ENCODE assay signal across 8 cellular contexts in genomic region chr3:179259959-179260756, GRCh38. TPM values are rescaled to one million over a fixed set of nuclear protein-coding genes. Genes with fewer than 3 reads are reported as not detected.
DNase-seq lines count a peak whose midpoint lies in the region; ATAC-seq, FAIRE-seq and TF ChIP-seq lines count a peak whose summit lies in the region.
"Not testable (repeated sequence)": the region's sequence is repeated elsewhere in the genome, so short reads cannot be mapped to it uniquely, and the experiment has no call there.

No MANE protein-coding gene starts in this region.

- not testable (repeated sequence) for ATAC-seq in IMR-90 (ENCODE audit: low read depth); T-helper 17 cell; stimulated activated memory B cell treated with anti-CD40 and anti-IgM and Interleukin-4, amounts not matched to agents 10 μg/mL and 1 μg/mL and 100 μg/mL, for 72 hours

- in situ Hi-C loops in IMR-90 (cut with MboI; ENCODE audit: low sequenced_read_pairs): not testable (repeated sequence)

- not testable (repeated sequence) for H4K8ac ChIP-seq in IMR-90 (ENCODE audit: low read depth in 2 of 2, low read length in 2 of 2)

- H2AK9ac ChIP-seq in IMR-90 (replicated peaks; ENCODE audit: low read depth, low read length, poor library complexity): not testable (repeated sequence)

- not testable (repeated sequence) for H3K36me3 Mint-ChIP-seq in CD4-positive, alpha-beta memory T cell; T-helper 17 cell (ENCODE audit: low read depth); activated T-helper 1 cell treated with anti-CD3 and anti-CD28 coated beads, Interleukin-12 subunit alpha, Interleukin-12 subunit beta, Interleukin-2, Interleukin-4 antibody, amounts not matched to agents 30 ng/mL and 10 ng/mL and 1 ng/mL, durations not matched to agents 14 hours and 24 hours and 36 hours (ENCODE audit: low read depth); stimulated activated memory B cell treated with anti-CD40 and anti-IgM and Interleukin-4, amounts not matched to agents 10 μg/mL and 1 μg/mL and 100 μg/mL, for 72 hours
- H3K36me3 Mint-ChIP-seq in nephron (ENCODE audit: low read depth): peaks cover 27% of the 10 kb centered on the region

- FAIRE-seq in bronchial epithelial cell (lab: Jason Lieb, UNC): peak; percentile 43

- intact Hi-C loops in CD4-positive, alpha-beta memory T cell (cut with micrococcal nuclease); IMR-90 (cut with micrococcal nuclease): not testable (repeated sequence)
- intact Hi-C loops in activated T-helper 1 cell treated with anti-CD3 and anti-CD28 coated beads, Interleukin-12 subunit alpha, Interleukin-12 subunit beta, Interleukin-2, Interleukin-4 antibody, amounts not matched to agents 30 ng/mL and 10 ng/mL and 1 ng/mL, durations not matched to agents 14 hours and 24 hours and 36 hours (cut with micrococcal nuclease): loop anchor here (5.0 kb wide), 2 partner anchors 57 to 243 kb away; no protein-coding TSS in a partner anchor

- H3K36me3 ChIP-seq in CD4-positive, alpha-beta memory T cell (ENCODE audit: insufficient read depth, low read length); IMR-90 (ENCODE audit: control insufficient read depth, insufficient read depth, low read length); bronchial epithelial cell (ENCODE audit: control insufficient read depth, insufficient read depth, low read length); right atrium auricular region: not testable (repeated sequence)

- not testable (repeated sequence) for H2AK5ac ChIP-seq in IMR-90 (ENCODE audit: low read depth, low read length)

- dilution Hi-C loops in IMR-90 (cut with HindIII; ENCODE audit: low sequenced_read_pairs, unreplicated experiment): not testable (repeated sequence)

- H3K27me3 ChIP-seq in CD4-positive, alpha-beta memory T cell (ENCODE audit: insufficient read depth, low read length); IMR-90 (ENCODE audit: control insufficient read depth, insufficient read depth, low read length); bronchial epithelial cell (ENCODE audit: control insufficient read depth, insufficient read depth, low read length); right atrium auricular region: not testable (repeated sequence)

- not testable (repeated sequence) for H3K27me3 Mint-ChIP-seq in CD4-positive, alpha-beta memory T cell; T-helper 17 cell; nephron (ENCODE audit: low read depth); stimulated activated memory B cell treated with anti-CD40 and anti-IgM and Interleukin-4, amounts not matched to agents 10 μg/mL and 1 μg/mL and 100 μg/mL, for 72 hours
- H3K27me3 Mint-ChIP-seq in activated T-helper 1 cell treated with anti-CD3 and anti-CD28 coated beads, Interleukin-12 subunit alpha, Interleukin-12 subunit beta, Interleukin-2, Interleukin-4 antibody, amounts not matched to agents 30 ng/mL and 10 ng/mL and 1 ng/mL, durations not matched to agents 14 hours and 24 hours and 36 hours (ENCODE audit: insufficient read depth): peaks cover 13% of the 10 kb centered on the region

- not testable (repeated sequence) for TF ChIP-seq CTCF in IMR-90 (conservative IDR thresholded peaks at IDR 0.05; ENCODE audit: low read depth, low read length); bronchial epithelial cell (IDR thresholded peaks at IDR 0.05; ENCODE audit: insufficient read depth, low read length, severe bottlenecking); right atrium auricular region (IDR thresholded peaks at IDR 0.05); nephron (IDR thresholded peaks at IDR 0.05; ENCODE audit: unreplicated experiment in 3 of 3)

- H3K23ac ChIP-seq in IMR-90 (ENCODE audit: low read depth, low read length): not testable (repeated sequence)

- peaks cover 20 to 32% (median 25%) of the 10 kb centered on the region in 4 donors for H3K4me1 Mint-ChIP-seq in CD4-positive, alpha-beta memory T cell
- H3K4me1 Mint-ChIP-seq in T-helper 17 cell, nephron: not testable (repeated sequence)
- peaks cover 13% of the 10 kb centered on the region for H3K4me1 Mint-ChIP-seq in activated T-helper 1 cell treated with anti-CD3 and anti-CD28 coated beads, Interleukin-12 subunit alpha, Interleukin-12 subunit beta, Interleukin-2, Interleukin-4 antibody, amounts not matched to agents 30 ng/mL and 10 ng/mL and 1 ng/mL, durations not matched to agents 14 hours and 24 hours and 36 hours (ENCODE audit: low read depth)
- H3K4me1 Mint-ChIP-seq in stimulated activated memory B cell treated with anti-CD40 and anti-IgM and Interleukin-4, amounts not matched to agents 10 μg/mL and 1 μg/mL and 100 μg/mL, for 72 hours: peaks cover 49% of the 10 kb centered on the region

- not testable (repeated sequence) for H3K56ac ChIP-seq in IMR-90 (ENCODE audit: extremely low read depth, insufficient read depth, low read length)

- H3K14ac ChIP-seq in IMR-90 (replicated peaks; ENCODE audit: low read depth, low read length): not testable (repeated sequence)

- H2BK5ac ChIP-seq in IMR-90 (ENCODE audit: low read depth, low read length, poor library complexity, severe bottlenecking): not testable (repeated sequence)

- not testable (repeated sequence) for H3K9me1 ChIP-seq in IMR-90 (ENCODE audit: insufficient read depth, low read length)

- H3K9me3 ChIP-seq in CD4-positive, alpha-beta memory T cell (ENCODE audit: control insufficient read depth in 1 of 2, low read length in 2 of 2); IMR-90 (ENCODE audit: control insufficient read depth, insufficient read depth, low read length); T-helper 17 cell (ENCODE audit: control insufficient read depth, low read length, poor library complexity, severe bottlenecking); right atrium auricular region: not testable (repeated sequence)

- not testable (repeated sequence) for BruUV-seq in IMR-90 (replicated peaks; lab: Mats Ljungman, UMichigan)

- not testable (repeated sequence) for H2BK15ac ChIP-seq in IMR-90 (ENCODE audit: low read depth, low read length)

- not testable (repeated sequence) for H3K9ac ChIP-seq in IMR-90 (ENCODE audit: low read depth, low read length)

- peaks cover 0 to 24% (median 10%) of the 10 kb centered on the region in 8 donors for H3K9me3 Mint-ChIP-seq in CD4-positive, alpha-beta memory T cell
- H3K9me3 Mint-ChIP-seq in activated T-helper 1 cell treated with anti-CD3 and anti-CD28 coated beads, Interleukin-12 subunit alpha, Interleukin-12 subunit beta, Interleukin-2, Interleukin-4 antibody, amounts not matched to agents 30 ng/mL and 10 ng/mL and 1 ng/mL, durations not matched to agents 14 hours and 24 hours and 36 hours: not testable (repeated sequence)
- H3K9me3 Mint-ChIP-seq in nephron: peaks cover 44% of the 10 kb centered on the region
- H3K9me3 Mint-ChIP-seq in stimulated activated memory B cell treated with anti-CD40 and anti-IgM and Interleukin-4, amounts not matched to agents 10 μg/mL and 1 μg/mL and 100 μg/mL, for 72 hours: peaks cover 11% of the 10 kb centered on the region

- H3K4me3 ChIP-seq in CD4-positive, alpha-beta memory T cell (ENCODE audit: low read length in 2 of 2); IMR-90 (ENCODE audit: insufficient read depth, low read depth, low read length); bronchial epithelial cell (ENCODE audit: low read depth, low read length): not testable (repeated sequence)
- H3K4me3 ChIP-seq in right atrium auricular region: peak overlapping the region; percentile 78 to 79

- not testable (repeated sequence) for TF ChIP-seq POLR2A in IMR-90 (IDR thresholded peaks at IDR 0.05; ENCODE audit: low read depth, low read length)

- H3K4me1 ChIP-seq in CD4-positive, alpha-beta memory T cell (ENCODE audit: insufficient read depth, low read length); IMR-90 (ENCODE audit: control insufficient read depth, insufficient read depth, low read length); right atrium auricular region: not testable (repeated sequence)

- not testable (repeated sequence) for H3K18ac ChIP-seq in IMR-90 (ENCODE audit: low read depth, low read length)

- H3K27ac ChIP-seq in CD4-positive, alpha-beta memory T cell (ENCODE audit: low read depth, low read length); IMR-90 (ENCODE audit: insufficient read depth, low read length); right atrium auricular region: not testable (repeated sequence)

- WGBS in IMR-90 (ENCODE audit: extremely low coverage in 2 of 2, insufficient read length in 1 of 2), 2 experiments: 83% methylated on average over 2 of the region's 9 CpGs; no CpG with 5 or more reads in 1 of the 2 experiments

- H2BK120ac ChIP-seq in IMR-90 (ENCODE audit: low read depth, low read length): not testable (repeated sequence)

- not testable (repeated sequence) for H4K20me1 ChIP-seq in IMR-90 (ENCODE audit: insufficient read depth, low read length)

- CTCF ChIA-PET in CD4-positive, alpha-beta memory T cell (lab: Charles Lee; ENCODE audit: partially characterized antibody); IMR-90 (lab: Yijun Ruan, JAX): not testable (repeated sequence)

- H4K91ac ChIP-seq in IMR-90 (ENCODE audit: insufficient read depth, low read depth, low read length): not testable (repeated sequence)

- TF ChIP-seq RAD21 in IMR-90 (IDR thresholded peaks at IDR 0.05; ENCODE audit: low read length): not testable (repeated sequence)

- not testable (repeated sequence) for DNase-seq in CD4-positive, alpha-beta memory T cell; IMR-90; T-helper 17 cell; activated T-helper 1 cell treated with anti-CD3 and anti-CD28 coated beads, Interleukin-12 subunit alpha, Interleukin-12 subunit beta, Interleukin-2, Interleukin-4 antibody, amounts not matched to agents 30 ng/mL and 10 ng/mL and 1 ng/mL, durations not matched to agents 14 hours and 24 hours and 36 hours (ENCODE audit: low spot score); bronchial epithelial cell (ENCODE audit: low read depth); right atrium auricular region (ENCODE audit: low spot score)

- H3K4me3 Mint-ChIP-seq in CD4-positive, alpha-beta memory T cell: peak overlapping the region; percentile 58 to 86 (median 74)
- H3K4me3 Mint-ChIP-seq in T-helper 17 cell: peak overlapping the region; percentile 61
- peak overlapping the region; percentile 21 for H3K4me3 Mint-ChIP-seq in activated T-helper 1 cell treated with anti-CD3 and anti-CD28 coated beads, Interleukin-12 subunit alpha, Interleukin-12 subunit beta, Interleukin-2, Interleukin-4 antibody, amounts not matched to agents 30 ng/mL and 10 ng/mL and 1 ng/mL, durations not matched to agents 14 hours and 24 hours and 36 hours
- peak overlapping the region; percentile 74 to 83 (median 82) for H3K4me3 Mint-ChIP-seq in nephron
- H3K4me3 Mint-ChIP-seq in stimulated activated memory B cell treated with anti-CD40 and anti-IgM and Interleukin-4, amounts not matched to agents 10 μg/mL and 1 μg/mL and 100 μg/mL, for 72 hours: peak overlapping the region; percentile 74

- not testable (repeated sequence) for H3K4me2 ChIP-seq in IMR-90 (ENCODE audit: low read depth, low read length)

- H3K4ac ChIP-seq in IMR-90 (ENCODE audit: low read depth, low read length): not testable (repeated sequence)

- not testable (repeated sequence) for H2AFZ ChIP-seq in IMR-90 (replicated peaks; ENCODE audit: low read length, poor library complexity)

- peak overlapping the region in 6 of 7 donors; percentile 49 to 82 (median 76) for H3K27ac Mint-ChIP-seq in CD4-positive, alpha-beta memory T cell
- peak overlapping the region; percentile 1 for H3K27ac Mint-ChIP-seq in T-helper 17 cell
- not testable (repeated sequence) for H3K27ac Mint-ChIP-seq in activated T-helper 1 cell treated with anti-CD3 and anti-CD28 coated beads, Interleukin-12 subunit alpha, Interleukin-12 subunit beta, Interleukin-2, Interleukin-4 antibody, amounts not matched to agents 30 ng/mL and 10 ng/mL and 1 ng/mL, durations not matched to agents 14 hours and 24 hours and 36 hours
- H3K27ac Mint-ChIP-seq in nephron: peak overlapping the region in 1 of 3 experiments; percentile 69
- H3K27ac Mint-ChIP-seq in stimulated activated memory B cell treated with anti-CD40 and anti-IgM and Interleukin-4, amounts not matched to agents 10 μg/mL and 1 μg/mL and 100 μg/mL, for 72 hours: peak overlapping the region; percentile 18

- H4K5ac ChIP-seq in IMR-90 (ENCODE audit: low read depth, low read length): not testable (repeated sequence)

- POLR2A ChIA-PET in CD4-positive, alpha-beta memory T cell (lab: Charles Lee; ENCODE audit: partially characterized antibody): interaction anchor here (0.6 to 1.1 kb wide), 3 partner anchors 12 to 113 kb away, joined by 3 to 7 read pairs (median 5); partner anchors contain the start of gene PIK3CA
- POLR2A ChIA-PET in IMR-90 (lab: Charles Lee; ENCODE audit: unreplicated experiment): not testable (repeated sequence)

- H3K79me1 ChIP-seq in IMR-90 (ENCODE audit: low read depth in 1 of 2, low read length in 2 of 2): not testable (repeated sequence)

- not testable (repeated sequence) for H2BK20ac ChIP-seq in IMR-90 (ENCODE audit: low read depth, low read length)

RNA-seq across cellular contexts. Expression of gene KCNMB3, which starts 9.2 kb away (rescaled TPM):
- 1 to 10 TPM in 1 of 2 experiments, under 1 TPM in 1; 0.87 to 1.7 TPM for total RNA-seq in CD4-positive, alpha-beta memory T cell
- polyA plus RNA-seq in CD4-positive, alpha-beta memory T cell: 1 to 10 TPM in 1 of 2 donors, under 1 TPM in 1; 0.13 to 1.7 TPM
- total RNA-seq in IMR-90 (2012; rRNA removed): 0.72 and 0.83 TPM in 2 replicates
- polyA plus RNA-seq in IMR-90 (2012; rRNA removed): 0.59 and 1.2 TPM in 2 replicates
- polyA plus RNA-seq in IMR-90 (2012; cell fraction: cytosol; rRNA removed): 0.21 and 0.22 TPM in 2 replicates
- polyA plus RNA-seq in IMR-90 (2012; cell fraction: nucleus; rRNA removed; ENCODE audit: low replicate concordance): 1.5 and 6.2 TPM in 2 replicates
- total RNA-seq in T-helper 17 cell: 1 to 10 TPM in 1 of 2 donors, under 1 TPM in 1; 0.57 to 1.0 TPM
- total RNA-seq in activated T-helper 1 cell treated with anti-CD3 and anti-CD28 coated beads, Interleukin-12 subunit alpha, Interleukin-12 subunit beta, Interleukin-2, Interleukin-4 antibody, amounts not matched to agents 30 ng/mL and 10 ng/mL and 1 ng/mL, durations not matched to agents 14 hours and 24 hours and 36 hours: 0.10 and 0.47 TPM in 2 replicates
- total RNA-seq in bronchial epithelial cell: 0.38 and 1.1 TPM in 2 replicates
- 1 to 10 TPM; 1.1 to 1.6 TPM for total RNA-seq in right atrium auricular region

Comparison
In these comparisons a context has a peak if more than half of its experiments do, and no peak if none do; other contexts are left out.
1. H3K4me3 Mint-ChIP-seq: peak in every context shown above with its lines; median percentile 82 in nephron; 74 in CD4-positive, alpha-beta memory T cell; 74 in stimulated activated memory B cell treated with anti-CD40 and anti-IgM and Interleukin-4, amounts not matched to agents 10 μg/mL and 1 μg/mL and 100 μg/mL, for 72 hours; 61 in T-helper 17 cell; 21 in activated T-helper 1 cell treated with anti-CD3 and anti-CD28 coated beads, Interleukin-12 subunit alpha, Interleukin-12 subunit beta, Interleukin-2, Interleukin-4 antibody, amounts not matched to agents 30 ng/mL and 10 ng/mL and 1 ng/mL, durations not matched to agents 14 hours and 24 hours and 36 hours.